ENCODE assay signal across 19 cellular contexts in the genomic region with DNA sequence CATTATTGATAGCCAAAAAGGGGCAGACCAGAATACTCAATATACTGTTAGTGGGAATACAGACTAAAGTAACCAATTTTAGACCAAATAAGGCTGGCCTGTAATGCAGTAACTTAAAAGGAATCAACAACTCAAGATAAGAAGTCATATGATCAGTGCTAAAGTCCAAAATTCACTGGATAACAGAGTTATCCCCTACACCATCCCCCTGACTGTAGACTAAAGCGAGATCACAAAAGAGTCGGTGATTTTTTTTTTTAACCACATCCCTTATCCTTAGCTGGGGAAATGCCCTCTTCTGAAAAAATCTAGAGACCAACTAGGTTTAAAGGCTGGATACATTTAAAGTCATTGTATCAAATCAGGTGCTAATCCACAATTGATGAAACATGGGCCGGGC. TPM values are rescaled to one million over a fixed set of nuclear protein-coding genes. Genes with fewer than 3 reads are reported as not detected.
DNase-seq lines count a peak whose midpoint lies in the region; ATAC-seq and TF ChIP-seq lines count a peak whose summit lies in the region.
"Had no signal": no experiment of that assay in that cellular context is flagged by ENCODE, and none has a peak within 500 bp of the region (broad histone marks: within the 10 kb centered on the region; RNA-seq: fewer than 3 reads in every experiment).

No MANE protein-coding gene starts in this region.

- peak in 1 of 5 donors; percentile 13 for DNase-seq in CD8-positive, alpha-beta memory T cell
- DNase-seq in PC-3 (no peak), osteoblast (ENCODE audit: insufficient read length, low spot score, missing footprints) (peak; percentile 36), ovary (no peak), cerebellum (ENCODE audit: low spot score) (no peak), dermis blood vessel endothelial cell (no peak)
- DNase-seq in effector memory CD8-positive, alpha-beta T cell = no peak
- DNase-seq: activated CD4-positive, alpha-beta T cell treated with anti-CD3 and anti-CD28 coated beads for 1 hour; adrenal gland; DMS153; foreskin melanocyte; KBM-7; NCI-H2081; NCI-H524; SHP77 treated with DMSO at 0.1 percent for 48 hours; stimulated activated CD4-positive, alpha-beta T cell treated with anti-CD3 and anti-CD28 coated beads, Interleukin-4, amount 100 ng/mL, for 4 hours; stimulated activated CD8-positive, alpha-beta memory T cell treated with anti-CD3 and anti-CD28 coated beads, Interleukin-4, amount 100 ng/mL, for 48 hours had no signal

- H3K27ac Mint-ChIP-seq in CD8-positive, alpha-beta memory T cell = peak overlapping the region in 7 of 8 donors; percentile 0 to 75 (median 18)
- H3K27ac Mint-ChIP-seq in effector memory CD8-positive, alpha-beta T cell = peak overlapping the region; percentile 69 to 70

- H3K4me1 Mint-ChIP-seq in CD8-positive, alpha-beta memory T cell = peaks cover 43 to 73% (median 50%) of the 10 kb centered on the region in 3 donors
- H3K4me1 Mint-ChIP-seq in effector memory CD8-positive, alpha-beta T cell (ENCODE audit: low read depth in 2 of 2) = peaks cover 28 to 45% of the 10 kb centered on the region in 2 donors

- TF ChIP-seq EP300 in ovary (IDR thresholded peaks at IDR 0.05) = no peak

- no peaks in the 10 kb centered on the region for H3F3A ChIP-seq in PC-3 (ENCODE audit: low read length, unreplicated experiment)

- no peaks in the 10 kb centered on the region for H3K27me3 Mint-ChIP-seq in CD8-positive, alpha-beta memory T cell
- no peaks in the 10 kb centered on the region for H3K27me3 Mint-ChIP-seq in effector memory CD8-positive, alpha-beta T cell

- H3K36me3 ChIP-seq in CD8-positive, alpha-beta memory T cell (ENCODE audit: insufficient read depth, low read length) = peaks cover 36% of the 10 kb centered on the region
- H3K36me3 ChIP-seq in PC-3 (ENCODE audit: low read depth, low read length) (peaks cover 33% of the 10 kb centered on the region), osteoblast (ENCODE audit: insufficient read depth, low read length) (peaks cover 36% of the 10 kb centered on the region), ovary (no peaks in the 10 kb centered on the region)

- H3K4me3 Mint-ChIP-seq in CD8-positive, alpha-beta memory T cell = no peak overlapping the region
- H3K4me3 Mint-ChIP-seq in effector memory CD8-positive, alpha-beta T cell = no peak overlapping the region

- H3K4me2 ChIP-seq in PC-3 (ENCODE audit: low read length) = peak overlapping the region; percentile 50; the same call in 1 of the 2 replicates
- peak overlapping the region; percentile 27 for H3K4me2 ChIP-seq in osteoblast (ENCODE audit: insufficient read depth, low read length)

- H4K20me1 ChIP-seq in PC-3 (ENCODE audit: low read length) (peaks cover 30% of the 10 kb centered on the region), osteoblast (ENCODE audit: insufficient read depth, low read length) (peaks cover 61% of the 10 kb centered on the region)

- no peak for ATAC-seq in PC-3
- peak; percentile 36 for ATAC-seq in effector memory CD8-positive, alpha-beta T cell (replicated peaks)

- intact Hi-C loops in PC-3 (cut with micrococcal nuclease) = loop anchor here (2.0 kb wide), 1 partner anchor 40 kb away; no protein-coding TSS in a partner anchor
- intact Hi-C loops in ovary (cut with DNase I) = no loop called here

- CTCF ChIA-PET in CD8-positive, alpha-beta memory T cell (lab: Charles Lee) = no interaction called here
- CTCF ChIA-PET in PC-3 (lab: Charles Lee) = no interaction called here

- peaks cover 0 to 62% (median 18%) of the 10 kb centered on the region in 3 donors for H3K36me3 Mint-ChIP-seq in CD8-positive, alpha-beta memory T cell
- peaks cover 37% of the 10 kb centered on the region for H3K36me3 Mint-ChIP-seq in effector memory CD8-positive, alpha-beta T cell (ENCODE audit: insufficient read depth)

- BruUV-seq in PC-3 (replicated peaks; lab: Mats Ljungman, UMichigan) = no TSS peak

- WGBS in ovary, 3 donors = 34 to 45% (median 35%) methylated on average over 3 of the region's 3 CpGs

- no peak overlapping the region for H3K9ac ChIP-seq in PC-3 (ENCODE audit: low read length)

- no peaks in the 10 kb centered on the region for H3K9me3 Mint-ChIP-seq in CD8-positive, alpha-beta memory T cell
- H3K9me3 Mint-ChIP-seq in effector memory CD8-positive, alpha-beta T cell = no peaks in the 10 kb centered on the region

- POLR2A ChIA-PET in CD8-positive, alpha-beta memory T cell (lab: Charles Lee) = no interaction called here
- POLR2A ChIA-PET in PC-3 (lab: Charles Lee; ENCODE audit: unreplicated experiment) = no interaction called here

- H3K27ac ChIP-seq in CD8-positive, alpha-beta memory T cell (ENCODE audit: low read depth, low read length) = no peak overlapping the region
- peak overlapping the region; percentile 80 for H3K27ac ChIP-seq in PC-3 (ENCODE audit: low read length)
- H3K27ac ChIP-seq in osteoblast (ENCODE audit: low read depth, low read length) = no peak overlapping the region
- no peak overlapping the region for H3K27ac ChIP-seq in ovary
- H3K27ac ChIP-seq: tibial nerve had no signal

- TF ChIP-seq CTCF in PC-3 (conservative IDR thresholded peaks at IDR 0.05; ENCODE audit: low read depth, low read length) (no peak), osteoblast (IDR thresholded peaks at IDR 0.05; ENCODE audit: extremely low read depth, low read depth, low read length) (no peak), ovary (IDR thresholded peaks at IDR 0.05) (no peak)

- no peaks in the 10 kb centered on the region for H3K9me2 ChIP-seq in PC-3 (replicated peaks; ENCODE audit: low read length)

- H3K27me3 ChIP-seq in CD8-positive, alpha-beta memory T cell (ENCODE audit: insufficient read depth, low read length, poor library complexity, severe bottlenecking) = no peaks in the 10 kb centered on the region
- no peaks in the 10 kb centered on the region for H3K27me3 ChIP-seq in PC-3 (ENCODE audit: low read length)
- no peaks in the 10 kb centered on the region for H3K27me3 ChIP-seq in osteoblast (ENCODE audit: insufficient read depth, low read length)
- H3K27me3 ChIP-seq in ovary = no peaks in the 10 kb centered on the region
- H3K27me3 ChIP-seq: adrenal gland, tibial nerve had no signal

- no peak overlapping the region for H3K4me3 ChIP-seq in CD8-positive, alpha-beta memory T cell (ENCODE audit: low read length)
- H3K4me3 ChIP-seq in PC-3 (ENCODE audit: low read length) (no peak overlapping the region), osteoblast (ENCODE audit: insufficient read depth, low read length) (no peak overlapping the region), ovary (no peak overlapping the region)
- H3K4me3 ChIP-seq: adrenal gland, skin epidermis, tibial nerve had no signal

- H3K79me2 ChIP-seq in PC-3 (ENCODE audit: low read length) = peaks cover 79% of the 10 kb centered on the region
- H3K79me2 ChIP-seq in osteoblast (ENCODE audit: insufficient read depth, low read length) = peaks cover 98% of the 10 kb centered on the region

- no peak for TF ChIP-seq POLR2A in ovary (IDR thresholded peaks at IDR 0.05)

- no peak overlapping the region for H2AFZ ChIP-seq in PC-3 (ENCODE audit: low read length)
- H2AFZ ChIP-seq in osteoblast (ENCODE audit: low read length) = no peak overlapping the region

- H3K4me1 ChIP-seq in CD8-positive, alpha-beta memory T cell (ENCODE audit: insufficient read depth, low read length) = peaks cover 17% of the 10 kb centered on the region
- H3K4me1 ChIP-seq in PC-3 (ENCODE audit: insufficient read depth, low read length) (peaks cover 26% of the 10 kb centered on the region), osteoblast (ENCODE audit: insufficient read depth, low read length) (peaks cover 33% of the 10 kb centered on the region), ovary (ENCODE audit: insufficient read depth) (peaks cover 5% of the 10 kb centered on the region)

- H3K9me3 ChIP-seq in CD8-positive, alpha-beta memory T cell (ENCODE audit: low read length) = no peaks in the 10 kb centered on the region
- H3K9me3 ChIP-seq in PC-3 (ENCODE audit: low read length) = no peaks in the 10 kb centered on the region
- no peaks in the 10 kb centered on the region for H3K9me3 ChIP-seq in osteoblast (ENCODE audit: low read depth, low read length)
- no peaks in the 10 kb centered on the region for H3K9me3 ChIP-seq in ovary
- H3K9me3 ChIP-seq: adrenal gland, tibial nerve had no signal

RNA-seq across cellular contexts. Expression of gene UBR4, which starts 7.7 kb away (rescaled TPM):
- 100 to 1,000 TPM; 110 to 112 TPM for total RNA-seq in CD8-positive, alpha-beta memory T cell
- polyA plus RNA-seq in CD8-positive, alpha-beta memory T cell = 27.4 TPM
- 141 and 224 TPM in 2 replicates for total RNA-seq in PC-3 (2014; rRNA removed)
- 134 and 149 TPM in 2 replicates for total RNA-seq in osteoblast
- total RNA-seq in ovary = 100 to 1,000 TPM in 5 of 7 donors, 10 to 100 TPM in 2; 86.7 to 139 (median 120) TPM
- 100 to 1,000 TPM in 1 of 2 donors, 10 to 100 TPM in 1; 78.7 to 118 TPM for polyA plus RNA-seq in ovary
- total RNA-seq in cerebellum = 117 TPM
- 95.1 and 172 TPM in 2 replicates for total RNA-seq in dermis blood vessel endothelial cell

RNA-seq across cellular contexts. Expression of gene EMC1, which starts 48.9 kb away (rescaled TPM):
- 10 to 100 TPM; 57.0 to 58.2 TPM for total RNA-seq in CD8-positive, alpha-beta memory T cell
- 24.7 TPM for polyA plus RNA-seq in CD8-positive, alpha-beta memory T cell
- total RNA-seq in PC-3 (2014; rRNA removed) (60.9 and 78.0 TPM in 2 replicates), osteoblast (60.1 and 64.1 TPM in 2 replicates), ovary (10 to 100 TPM; 22.5 to 53.9 (median 34.4) TPM), cerebellum (70.7 TPM), dermis blood vessel endothelial cell (51.6 and 83.9 TPM in 2 replicates)
- 10 to 100 TPM; 15.0 to 36.7 TPM for polyA plus RNA-seq in ovary

RNA-seq across cellular contexts. Expression of gene MRTO4, which starts 49.2 kb away (rescaled TPM):
- 100 to 1,000 TPM; 137 TPM for total RNA-seq in CD8-positive, alpha-beta memory T cell
- polyA plus RNA-seq in CD8-positive, alpha-beta memory T cell = 28.5 TPM
- total RNA-seq in PC-3 (2014; rRNA removed) = 114 and 117 TPM in 2 replicates
- total RNA-seq in osteoblast = 17.4 and 18.5 TPM in 2 replicates
- total RNA-seq in ovary = 10 to 100 TPM; 14.3 to 49.1 (median 29.9) TPM
- polyA plus RNA-seq in ovary = 10 to 100 TPM; 23.2 to 25.3 TPM
- total RNA-seq in cerebellum = 19.9 TPM
- total RNA-seq in dermis blood vessel endothelial cell = 23.5 and 29.7 TPM in 2 replicates
